In genomic region chr1:41919764-41920397, GRCh38 we compare ENCODE assay signal across 8 cellular contexts. TPM values are rescaled to one million over a fixed set of nuclear protein-coding genes. Genes with fewer than 3 reads are reported as not detected.
A peak's percentile ranks its signal among the peaks of the same experiment; 100 is the strongest.
DNase-seq lines count a peak whose midpoint lies in the region; ATAC-seq and TF ChIP-seq lines count a peak whose summit lies in the region.

No MANE protein-coding gene starts in this region.

- H3K27ac Mint-ChIP-seq in naive thymus-derived CD8-positive, alpha-beta T cell, result peak overlapping the region; percentile 89 to 98 (median 96)

- peaks cover 30 to 58% (median 57%) of the 10 kb centered on the region in 4 donors for H3K4me1 Mint-ChIP-seq in naive thymus-derived CD8-positive, alpha-beta T cell

- H3K36me3 ChIP-seq in BE2C (no peaks in the 10 kb centered on the region), duodenal mucosa (ENCODE audit: control insufficient read depth in 1 of 2, insufficient read depth in 2 of 2, low read length in 2 of 2) (no peaks in the 10 kb centered on the region)

- H3K9me3 Mint-ChIP-seq in naive thymus-derived CD8-positive, alpha-beta T cell, result peaks cover 0 to 15% (median 0%) of the 10 kb centered on the region in 9 donors

- peak overlapping the region; percentile 70 for H3K4me3 ChIP-seq in BE2C (ENCODE audit: low read depth, low read length)
- peak overlapping the region; percentile 55 to 56 for H3K4me3 ChIP-seq in duodenal mucosa (ENCODE audit: low read depth in 1 of 2, low read length in 2 of 2)

- peak; percentile 79 for ATAC-seq in GM19467 (IDR thresholded peaks at IDR 0.05; ENCODE audit: unreplicated experiment)
- ATAC-seq in naive thymus-derived CD8-positive, alpha-beta T cell, result peak; percentile 84 to 90

- H3K9ac ChIP-seq in duodenal mucosa (ENCODE audit: low read depth in 1 of 2, low read length in 2 of 2), result peak overlapping the region in 1 of 2 donors; percentile 34

- H3K27me3 ChIP-seq in BE2C, result no peaks in the 10 kb centered on the region
- H3K27me3 ChIP-seq in duodenal mucosa (ENCODE audit: control insufficient read depth in 1 of 2, insufficient read depth in 2 of 2, low read length in 2 of 2), result peaks cover 14 to 18% of the 10 kb centered on the region in 2 donors

- POLR2A ChIA-PET in naive thymus-derived CD8-positive, alpha-beta T cell (lab: Charles Lee), result interaction anchor here (0.7 to 8.6 kb wide), 11 partner anchors 9 to 247 kb away, joined by 3 to 114 read pairs (median 5); no protein-coding TSS in a partner anchor

- H3K36me3 Mint-ChIP-seq in naive thymus-derived CD8-positive, alpha-beta T cell, result no peaks in the 10 kb centered on the region

- peak overlapping the region; percentile 50 for H3K27ac ChIP-seq in duodenal mucosa (ENCODE audit: low read depth, low read length)

- peaks cover 0 to 3% (median 0%) of the 10 kb centered on the region in 5 donors for H3K27me3 Mint-ChIP-seq in naive thymus-derived CD8-positive, alpha-beta T cell

- DNase-seq in BE2C, result peak; percentile 88
- peak; percentile 68 for DNase-seq in NCI-H1436 treated with DMSO at 0.1 percent for 48 hours (lab: John Stamatoyannopoulos, UW)
- DNase-seq in activated CD4-positive, alpha-beta T cell treated with anti-CD3 and anti-CD28 coated beads for 1 hour, result peak; percentile 60
- peak; percentile 42 to 84 (median 68) for DNase-seq in naive thymus-derived CD8-positive, alpha-beta T cell
- peak; percentile 77 for DNase-seq in stimulated activated naive CD4-positive, alpha-beta T cell treated with Interleukin-2 at 50 U/mL for 16 hours (lab: John Stamatoyannopoulos, UW)
- no peak for DNase-seq in NCI-H446 (lab: John Stamatoyannopoulos, UW)

- H3K9me3 ChIP-seq in BE2C (no peaks in the 10 kb centered on the region), duodenal mucosa (ENCODE audit: control insufficient read depth in 1 of 2, low read length in 2 of 2) (peaks cover 0 to 4% of the 10 kb centered on the region in 2 donors)

- peak overlapping the region; percentile 84 to 98 (median 92) for H3K4me3 Mint-ChIP-seq in naive thymus-derived CD8-positive, alpha-beta T cell

- no peak for TF ChIP-seq CTCF in BE2C (IDR thresholded peaks at IDR 0.05; ENCODE audit: low read depth, low read length)

- H3K4me1 ChIP-seq in BE2C (no peaks in the 10 kb centered on the region), duodenal mucosa (ENCODE audit: control insufficient read depth in 1 of 2, insufficient read depth in 2 of 2, low read length in 2 of 2) (peaks cover 10 to 18% of the 10 kb centered on the region in 2 donors)

RNA-seq across cellular contexts. Expression of gene HIVEP3, which starts 1.2 kb away (rescaled TPM):
- 3.3 TPM for polyA plus RNA-seq in BE2C (2012; ENCODE audit: insufficient read depth, insufficient read length, low read depth)
- total RNA-seq in naive thymus-derived CD8-positive, alpha-beta T cell, result 1 to 10 TPM; 6.3 TPM
- polyA plus RNA-seq in naive thymus-derived CD8-positive, alpha-beta T cell, result 1 to 10 TPM; 5.5 to 9.8 (median 5.8) TPM

Comparison
In these comparisons a context has a peak if more than half of its experiments do, and no peak if none do; other contexts are left out.
1. DNase-seq: peak in BE2C (single experiment), NCI-H1436 treated with DMSO at 0.1 percent for 48 hours (single experiment), activated CD4-positive, alpha-beta T cell treated with anti-CD3 and anti-CD28 coated beads for 1 hour (single experiment), naive thymus-derived CD8-positive, alpha-beta T cell (10 of 10) and stimulated activated naive CD4-positive, alpha-beta T cell treated with Interleukin-2 at 50 U/mL for 16 hours (single experiment); none in NCI-H446 (0 of 2).